ENCODE assay signal across 1 cellular context in the genomic region with DNA sequence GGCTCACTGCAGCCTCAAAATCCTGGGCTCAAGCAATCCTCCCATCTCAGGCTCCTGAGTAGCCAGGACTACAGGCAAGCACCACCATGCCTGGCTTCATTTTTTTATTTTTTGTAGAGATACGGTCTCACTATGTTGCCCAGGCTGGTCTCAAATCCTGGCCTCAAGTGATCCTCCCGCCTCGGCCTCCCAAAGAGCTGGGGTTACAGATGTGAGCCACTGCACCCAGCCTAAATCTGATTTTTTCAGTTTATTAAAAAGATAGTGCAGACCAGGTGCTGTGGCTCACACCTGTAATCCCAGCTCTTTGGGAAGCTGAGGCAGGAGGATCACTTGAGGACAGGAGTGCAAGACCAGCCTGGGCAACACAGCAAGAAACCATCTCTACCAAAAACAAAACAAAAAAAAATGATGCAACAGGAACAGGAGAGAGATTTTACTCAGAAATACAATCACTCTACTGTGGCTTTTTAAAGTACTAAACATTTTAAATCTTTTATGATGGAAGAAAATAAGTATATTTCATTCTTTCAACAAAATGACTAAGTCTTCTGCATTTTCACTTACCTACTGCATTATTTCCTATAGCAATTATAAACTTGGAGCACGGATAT.
A peak's percentile ranks its signal among the peaks of the same experiment; 100 is the strongest.
TF ChIP-seq lines count a peak whose summit lies in the region.

No MANE protein-coding gene starts in this region.

TF ChIP-seq in HepG2, 621 proteins besides CTCF, POLR2A, EP300 and RAD21:
- TF ChIP-seq, protein P1, sequence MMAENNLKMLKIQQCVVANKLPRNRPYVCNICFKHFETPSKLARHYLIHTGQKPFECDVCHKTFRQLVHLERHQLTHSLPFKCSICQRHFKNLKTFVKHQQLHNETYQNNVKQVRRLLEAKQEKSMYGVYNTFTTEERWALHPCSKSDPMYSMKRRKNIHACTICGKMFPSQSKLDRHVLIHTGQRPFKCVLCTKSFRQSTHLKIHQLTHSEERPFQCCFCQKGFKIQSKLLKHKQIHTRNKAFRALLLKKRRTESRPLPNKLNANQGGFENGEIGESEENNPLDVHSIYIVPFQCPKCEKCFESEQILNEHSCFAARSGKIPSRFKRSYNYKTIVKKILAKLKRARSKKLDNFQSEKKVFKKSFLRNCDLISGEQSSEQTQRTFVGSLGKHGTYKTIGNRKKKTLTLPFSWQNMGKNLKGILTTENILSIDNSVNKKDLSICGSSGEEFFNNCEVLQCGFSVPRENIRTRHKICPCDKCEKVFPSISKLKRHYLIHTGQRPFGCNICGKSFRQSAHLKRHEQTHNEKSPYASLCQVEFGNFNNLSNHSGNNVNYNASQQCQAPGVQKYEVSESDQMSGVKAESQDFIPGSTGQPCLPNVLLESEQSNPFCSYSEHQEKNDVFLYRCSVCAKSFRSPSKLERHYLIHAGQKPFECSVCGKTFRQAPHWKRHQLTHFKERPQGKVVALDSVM (CRISPR knock-in tag; IDR thresholded peaks at IDR 0.05): peak; percentile 58; the same call in 1 of the 2 replicates
- TF ChIP-seq ZNF263 (CRISPR knock-in tag; IDR thresholded peaks at IDR 0.05) (peak; percentile 63), SKI (IDR thresholded peaks at IDR 0.05; ENCODE audit: partially characterized antibody) (no peak)
